In the genomic region with DNA sequence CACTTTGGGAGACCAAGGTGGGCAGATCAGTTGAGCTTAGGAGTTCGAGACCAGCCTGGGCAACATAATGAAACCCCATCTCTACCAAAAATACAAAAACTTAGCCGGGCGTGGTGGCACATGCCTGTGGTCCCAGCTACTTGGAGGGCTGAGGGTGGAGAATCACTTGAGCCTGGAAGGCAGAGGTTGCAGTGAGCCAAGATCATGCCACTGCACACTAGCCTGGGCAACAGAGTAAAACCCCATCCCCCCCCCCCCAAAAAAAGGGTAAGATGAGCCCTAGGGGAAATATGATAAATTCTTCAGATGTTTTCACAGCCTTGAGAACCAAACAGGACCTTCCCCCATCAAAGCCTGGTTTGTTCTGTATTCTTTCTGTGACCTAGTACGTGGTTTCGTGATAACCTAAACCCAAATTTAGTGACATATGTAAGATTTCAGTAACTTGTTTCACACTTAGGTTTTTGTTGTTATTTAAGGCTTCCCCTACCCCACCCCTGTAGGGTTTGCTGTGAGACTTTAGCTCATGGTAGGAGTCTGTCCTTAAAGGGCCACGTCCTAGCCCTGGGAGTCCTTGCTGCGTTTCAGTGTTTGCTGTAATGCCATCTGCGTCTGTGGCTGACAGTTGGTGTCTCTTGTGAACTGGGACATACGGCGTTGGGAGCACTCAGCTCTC, we compare ENCODE assay signal across 8 cellular contexts. TPM values are rescaled to one million over a fixed set of nuclear protein-coding genes. Genes with fewer than 3 reads are reported as not detected.
DNase-seq lines count a peak whose midpoint lies in the region; ATAC-seq and TF ChIP-seq lines count a peak whose summit lies in the region.

No MANE protein-coding gene starts in this region.

- intact Hi-C loops in CD4-positive, alpha-beta T cell (cut with DNase I, micrococcal nuclease), result loop anchor here in 1 of 2 experiments (1.0 to 10.0 kb wide), 3 partner anchors 33 to 60 kb away; partner anchors contain the start of genes HAUS8 and MYO9B
- intact Hi-C loops in activated CD8-positive, alpha-beta T cell treated with anti-CD3 and anti-CD28 coated beads for 36 hours (cut with micrococcal nuclease), result loop anchor here (5.0 kb wide), 1 partner anchor 33 kb away; no protein-coding TSS in a partner anchor
- intact Hi-C loops in left cardiac atrium (cut with DNase I), result no loop called here

- ATAC-seq in CD4-positive, alpha-beta T cell (ENCODE audit: poor library complexity), result peak; percentile 76
- ATAC-seq in HG03196 (IDR thresholded peaks at IDR 0.05; ENCODE audit: unreplicated experiment) (peak; percentile 54), left cardiac atrium (peak; percentile 29 to 70)
- peak; percentile 83 for ATAC-seq in activated CD8-positive, alpha-beta T cell treated with anti-CD3 and anti-CD28 coated beads for 36 hours

- no peaks in the 10 kb centered on the region for H3K27me3 Mint-ChIP-seq in CD4-positive, alpha-beta T cell
- no peaks in the 10 kb centered on the region for H3K27me3 Mint-ChIP-seq in activated CD8-positive, alpha-beta T cell treated with anti-CD3 and anti-CD28 coated beads for 36 hours

- H3K27ac ChIP-seq in CD4-positive, alpha-beta T cell (ENCODE audit: low read depth, low read length), result peak overlapping the region; percentile 86

- peak overlapping the region; percentile 86 for H3K4me3 Mint-ChIP-seq in CD4-positive, alpha-beta T cell
- H3K4me3 Mint-ChIP-seq in activated CD8-positive, alpha-beta T cell treated with anti-CD3 and anti-CD28 coated beads for 36 hours, result peak overlapping the region; percentile 63

- H3K9me3 Mint-ChIP-seq in CD4-positive, alpha-beta T cell, result no peaks in the 10 kb centered on the region
- H3K9me3 Mint-ChIP-seq in activated CD8-positive, alpha-beta T cell treated with anti-CD3 and anti-CD28 coated beads for 36 hours, result no peaks in the 10 kb centered on the region

- peak overlapping the region; percentile 97 for H3K27ac Mint-ChIP-seq in CD4-positive, alpha-beta T cell
- peak overlapping the region; percentile 91 for H3K27ac Mint-ChIP-seq in activated CD8-positive, alpha-beta T cell treated with anti-CD3 and anti-CD28 coated beads for 36 hours

- no peaks in the 10 kb centered on the region for H3K27me3 ChIP-seq in CD4-positive, alpha-beta T cell (ENCODE audit: control insufficient read depth, insufficient read depth, low read length)

- POLR2A ChIA-PET in CD4-positive, alpha-beta T cell (lab: Charles Lee), result interaction anchor here (0.5 to 3.7 kb wide), 22 partner anchors 9 to 639 kb away, joined by 3 to 88 read pairs (median 4); partner anchors contain the start of genes BABAM1, HAUS8, MED26 and MRPL34
- POLR2A ChIA-PET in activated CD8-positive, alpha-beta T cell treated with anti-CD3 and anti-CD28 coated beads for 36 hours (lab: Charles Lee), result interaction anchor here (0.5 to 2.0 kb wide), 9 partner anchors 9 to 154 kb away, joined by 3 to 10 read pairs (median 4); partner anchors contain the start of genes HAUS8, MYO9B and USE1

- CTCF ChIA-PET in CD4-positive, alpha-beta T cell (lab: Charles Lee), result interaction anchor here (0.7 to 1.5 kb wide), 5 partner anchors 9 to 110 kb away, joined by 3 to 5 read pairs (median 3); partner anchors contain the start of genes HAUS8 and MYO9B
- CTCF ChIA-PET in activated CD8-positive, alpha-beta T cell treated with anti-CD3 and anti-CD28 coated beads for 36 hours (lab: Charles Lee), result interaction anchor here (0.8 to 1.4 kb wide), 4 partner anchors 46 to 73 kb away, joined by 3 to 4 read pairs (median 3); no protein-coding TSS in a partner anchor

- H3K4me1 Mint-ChIP-seq in CD4-positive, alpha-beta T cell (ENCODE audit: low read depth), result peaks cover 54% of the 10 kb centered on the region
- peaks cover 42% of the 10 kb centered on the region for H3K4me1 Mint-ChIP-seq in activated CD8-positive, alpha-beta T cell treated with anti-CD3 and anti-CD28 coated beads for 36 hours (ENCODE audit: low read depth)

- H3K9me3 ChIP-seq in CD4-positive, alpha-beta T cell (ENCODE audit: control insufficient read depth, low read length), result no peaks in the 10 kb centered on the region

- DNase-seq in CD4-positive, alpha-beta T cell, result peak in 3 of 10 experiments; percentile 4 to 53 (median 6)
- peak; percentile 62 for DNase-seq in GM19240 (ENCODE audit: insufficient read length, low spot score)
- peak; percentile 67 for DNase-seq in activated CD8-positive, alpha-beta T cell treated with anti-CD3 and anti-CD28 coated beads for 36 hours
- no peak for DNase-seq in left cardiac atrium
- DNase-seq in superior temporal gyrus (ENCODE audit: extremely low spot score), result peak; percentile 50
- DNase-seq in NCI-H446 treated with DMSO at 0.1 percent for 48 hours (lab: John Stamatoyannopoulos, UW), result no peak
- no peak for DNase-seq in SKM-1 treated with dmso at 0.1 percent for 144 hours (lab: John Stamatoyannopoulos, UW; ENCODE audit: unreplicated experiment)

- no peak for TF ChIP-seq CTCF in CD4-positive, alpha-beta T cell (IDR thresholded peaks at IDR 0.05)
- no peak for TF ChIP-seq CTCF in activated CD8-positive, alpha-beta T cell treated with anti-CD3 and anti-CD28 coated beads for 36 hours (IDR thresholded peaks at IDR 0.05)

- peaks cover 34% of the 10 kb centered on the region for H3K36me3 Mint-ChIP-seq in CD4-positive, alpha-beta T cell (ENCODE audit: low read depth)
- peaks cover 22% of the 10 kb centered on the region for H3K36me3 Mint-ChIP-seq in activated CD8-positive, alpha-beta T cell treated with anti-CD3 and anti-CD28 coated beads for 36 hours (ENCODE audit: low read depth)

RNA-seq across cellular contexts. Expression of gene MYO9B, which starts 49.6 kb away (rescaled TPM):
- total RNA-seq in CD4-positive, alpha-beta T cell, result 100 to 1,000 TPM; 176 to 184 TPM
- 100 to 1,000 TPM; 111 to 112 TPM for total RNA-seq in activated CD8-positive, alpha-beta T cell treated with anti-CD3 and anti-CD28 coated beads for 36 hours
- total RNA-seq in left cardiac atrium, result 10 to 100 TPM; 32.5 to 44.6 TPM

RNA-seq across cellular contexts. Expression of gene HAUS8, which starts 49.9 kb away (rescaled TPM):
- total RNA-seq in CD4-positive, alpha-beta T cell, result 10 to 100 TPM; 20.6 to 20.7 TPM
- total RNA-seq in activated CD8-positive, alpha-beta T cell treated with anti-CD3 and anti-CD28 coated beads for 36 hours, result 10 to 100 TPM; 40.7 to 41.9 TPM
- total RNA-seq in left cardiac atrium, result 1 to 10 TPM; 3.9 to 5.0 TPM

Comparison
In these comparisons a context has a peak if more than half of its experiments do, and no peak if none do; other contexts are left out.
1. DNase-seq: peak in GM19240 (single experiment), activated CD8-positive, alpha-beta T cell treated with anti-CD3 and anti-CD28 coated beads for 36 hours (single experiment) and superior temporal gyrus (single experiment); none in left cardiac atrium (single experiment), NCI-H446 treated with DMSO at 0.1 percent for 48 hours (single experiment) and SKM-1 treated with dmso at 0.1 percent for 144 hours (single experiment).
2. Peak in every context shown above with its lines, with median percentiles within 50 percentile points of each other: ATAC-seq.